Comparison of ENCODE assay signal across 8 cellular contexts in genomic region chr22:37849089-37849751, GRCh38. TPM values are rescaled to one million over a fixed set of nuclear protein-coding genes. Genes with fewer than 3 reads are reported as not detected.
DNase-seq lines count a peak whose midpoint lies in the region; ATAC-seq lines count a peak whose summit lies in the region.

Gene EIF3L, plus strand, starts transcription at chr22:37849419. Its CDS starts 31 bp downstream, at chr22:37849450.

- peak within 1 kb of the TSS; percentile 71 for H3K27ac ChIP-seq in caudate nucleus (ENCODE audit: low read depth, low read length)

- peaks cover 2 to 10% (median 6%) of the 10 kb centered on the region in 3 donors for H3K27me3 Mint-ChIP-seq in immature natural killer cell (ENCODE audit: low read depth in 3 of 3)

- peak within 1 kb of the TSS; percentile 95 to 98 (median 96) for H3K27ac Mint-ChIP-seq in immature natural killer cell

- H3K36me3 Mint-ChIP-seq in immature natural killer cell = peaks cover 11 to 17% (median 15%) of the 10 kb centered on the region in 3 donors

- ATAC-seq in GM18519 (IDR thresholded peaks at IDR 0.05; ENCODE audit: low FRiP score, unreplicated experiment) (peak; percentile 52), HG03097 (IDR thresholded peaks at IDR 0.05; ENCODE audit: low FRiP score, unreplicated experiment) (peak; percentile 58)

- peaks cover 42 to 50% of the 10 kb centered on the region in 2 donors for H3K4me1 Mint-ChIP-seq in immature natural killer cell

- H3K9me3 Mint-ChIP-seq in immature natural killer cell = no peaks in the 10 kb centered on the region

- H3K4me3 Mint-ChIP-seq in immature natural killer cell = peak within 1 kb of the TSS; percentile 90 to 95 (median 91)

- peak; percentile 86 for DNase-seq in 8988T
- DNase-seq in NCI-H226 = peak; percentile 79
- DNase-seq in activated CD4-positive, CD25-positive, alpha-beta regulatory T cell (lab: John Stamatoyannopoulos, UW) = peak; percentile 63 to 83 (median 80)
- DNase-seq in caudate nucleus (lab: John Stamatoyannopoulos, UW) = peak in 60 of 61 donors; percentile 18 to 95 (median 87)
- peak; percentile 82 to 83 (median 83) for DNase-seq in immature natural killer cell
- peak; percentile 65 for DNase-seq in smooth muscle cell of the brain vasculature (ENCODE audit: low read depth, low spot score)

RNA-seq across cellular contexts. Expression of gene EIF3L, which starts in this region (rescaled TPM):
- 100 to 1,000 TPM; 167 to 215 (median 185) TPM for polyA plus RNA-seq in immature natural killer cell

Comparison
In these comparisons a context has a peak if more than half of its experiments do, and no peak if none do; other contexts are left out.
1. Peak in every context shown above with its lines: DNase-seq, ATAC-seq and H3K27ac ChIP-seq.